ENCODE assay signal across 3 cellular contexts in genomic region chr20:60788070-60788469, GRCh38.
"Had no signal": no experiment of that assay in that cellular context is flagged by ENCODE, and none has a peak within 500 bp of the region (broad histone marks: within the 10 kb centered on the region; RNA-seq: fewer than 3 reads in every experiment).

No MANE protein-coding gene starts in this region.

- ATAC-seq: GM12878 had no signal

- H3K4me3 ChIP-seq: GM12878 had no signal

- DNase-seq: GDM1, GF-D8 had no signal
